Comparison of ENCODE assay signal across 1 cellular context in the genomic region with DNA sequence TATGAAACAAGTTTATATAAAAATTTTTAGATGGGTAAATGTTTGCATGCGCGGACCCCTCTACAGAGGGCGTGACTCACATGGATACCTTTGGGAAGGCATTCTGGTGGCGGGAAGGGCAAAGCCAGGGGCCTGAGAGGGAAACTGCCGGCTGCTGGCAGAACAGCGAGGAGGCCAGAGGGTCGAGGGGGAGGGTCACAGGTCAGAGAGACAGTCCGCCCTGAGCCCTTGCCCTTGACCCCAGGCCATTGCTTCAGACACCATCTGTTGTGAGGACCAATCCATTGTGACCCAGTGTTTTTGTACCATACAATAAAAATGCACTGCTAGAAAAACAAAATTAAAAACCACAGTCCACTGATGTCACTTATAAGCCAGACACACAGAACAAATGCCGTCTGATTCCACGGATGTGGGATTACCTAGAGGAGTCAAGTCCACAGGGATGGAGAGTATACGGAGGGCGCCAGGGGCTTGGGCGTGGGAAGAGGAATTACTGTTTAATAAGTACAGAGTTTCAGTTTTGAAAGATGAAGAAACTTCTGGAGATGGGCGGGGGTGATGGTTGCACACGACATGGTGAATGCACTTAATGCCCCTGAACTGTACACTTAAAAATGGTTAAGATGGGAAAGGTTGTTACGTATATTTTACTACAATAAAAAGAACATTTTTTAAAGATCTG.
TF ChIP-seq lines count a peak whose summit lies in the region.

No MANE protein-coding gene starts in this region.

TF ChIP-seq in HepG2, 621 proteins besides CTCF, POLR2A, EP300 and RAD21:
- TF ChIP-seq ZNF136 (CRISPR knock-in tag; IDR thresholded peaks at IDR 0.05; ENCODE audit: low read depth) (no peak), RELA (CRISPR knock-in tag; IDR thresholded peaks at IDR 0.05) (no peak), ZNF749 (CRISPR knock-in tag; IDR thresholded peaks at IDR 0.05; ENCODE audit: borderline replicate concordance) (no peak), ATM (IDR thresholded peaks at IDR 0.05; ENCODE audit: borderline replicate concordance) (no peak), ASH2L (IDR thresholded peaks at IDR 0.05; ENCODE audit: insufficient read length, low read depth, low read length) (no peak), ZNF674 (CRISPR knock-in tag; IDR thresholded peaks at IDR 0.05; ENCODE audit: low read depth) (no peak), ZNF446 (CRISPR knock-in tag; IDR thresholded peaks at IDR 0.05) (no peak), FOXA1 (IDR thresholded peaks at IDR 0.05) (no peak), FOXA1 (CRISPR knock-in tag; IDR thresholded peaks at IDR 0.05) (no peak), NKX3-1 (CRISPR knock-in tag; IDR thresholded peaks at IDR 0.05) (no peak), ZMYM2 (CRISPR knock-in tag; IDR thresholded peaks at IDR 0.05) (no peak), ZNF839 (CRISPR knock-in tag; IDR thresholded peaks at IDR 0.05; ENCODE audit: borderline replicate concordance) (no peak)
- TF ChIP-seq, protein P1, sequence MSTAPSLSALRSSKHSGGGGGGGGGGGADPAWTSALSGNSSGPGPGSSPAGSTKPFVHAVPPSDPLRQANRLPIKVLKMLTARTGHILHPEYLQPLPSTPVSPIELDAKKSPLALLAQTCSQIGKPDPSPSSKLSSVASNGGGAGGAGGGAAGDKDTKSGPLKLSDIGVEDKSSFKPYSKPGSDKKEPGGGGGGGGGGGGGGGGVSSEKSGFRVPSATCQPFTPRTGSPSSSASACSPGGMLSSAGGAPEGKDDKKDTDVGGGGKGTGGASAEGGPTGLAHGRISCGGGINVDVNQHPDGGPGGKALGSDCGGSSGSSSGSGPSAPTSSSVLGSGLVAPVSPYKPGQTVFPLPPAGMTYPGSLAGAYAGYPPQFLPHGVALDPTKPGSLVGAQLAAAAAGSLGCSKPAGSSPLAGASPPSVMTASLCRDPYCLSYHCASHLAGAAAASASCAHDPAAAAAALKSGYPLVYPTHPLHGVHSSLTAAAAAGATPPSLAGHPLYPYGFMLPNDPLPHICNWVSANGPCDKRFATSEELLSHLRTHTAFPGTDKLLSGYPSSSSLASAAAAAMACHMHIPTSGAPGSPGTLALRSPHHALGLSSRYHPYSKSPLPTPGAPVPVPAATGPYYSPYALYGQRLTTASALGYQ (CRISPR knock-in tag; IDR thresholded peaks at IDR 0.05), result no peak
- TF ChIP-seq, protein P2, sequence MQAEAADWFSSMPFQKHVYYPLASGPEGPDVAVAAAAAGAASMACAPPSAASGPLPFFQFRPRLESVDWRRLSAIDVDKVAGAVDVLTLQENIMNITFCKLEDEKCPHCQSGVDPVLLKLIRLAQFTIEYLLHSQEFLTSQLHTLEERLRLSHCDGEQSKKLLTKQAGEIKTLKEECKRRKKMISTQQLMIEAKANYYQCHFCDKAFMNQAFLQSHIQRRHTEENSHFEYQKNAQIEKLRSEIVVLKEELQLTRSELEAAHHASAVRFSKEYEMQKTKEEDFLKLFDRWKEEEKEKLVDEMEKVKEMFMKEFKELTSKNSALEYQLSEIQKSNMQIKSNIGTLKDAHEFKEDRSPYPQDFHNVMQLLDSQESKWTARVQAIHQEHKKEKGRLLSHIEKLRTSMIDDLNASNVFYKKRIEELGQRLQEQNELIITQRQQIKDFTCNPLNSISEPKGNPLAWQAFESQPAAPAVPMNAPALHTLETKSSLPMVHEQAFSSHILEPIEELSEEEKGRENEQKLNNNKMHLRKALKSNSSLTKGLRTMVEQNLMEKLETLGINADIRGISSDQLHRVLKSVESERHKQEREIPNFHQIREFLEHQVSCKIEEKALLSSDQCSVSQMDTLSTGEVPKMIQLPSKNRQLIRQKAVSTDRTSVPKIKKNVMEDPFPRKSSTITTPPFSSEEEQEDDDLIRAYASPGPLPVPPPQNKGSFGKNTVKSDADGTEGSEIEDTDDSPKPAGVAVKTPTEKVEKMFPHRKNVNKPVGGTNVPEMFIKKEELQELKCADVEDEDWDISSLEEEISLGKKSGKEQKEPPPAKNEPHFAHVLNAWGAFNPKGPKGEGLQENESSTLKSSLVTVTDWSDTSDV (CRISPR knock-in tag; IDR thresholded peaks at IDR 0.05), result no peak
